Comparison of ENCODE assay signal across 11 cellular contexts in genomic region chr16:52545157-52545543, GRCh38. TPM values are rescaled to one million over a fixed set of nuclear protein-coding genes. Genes with fewer than 3 reads are reported as not detected.
DNase-seq lines count a peak whose midpoint lies in the region; ATAC-seq, FAIRE-seq and TF ChIP-seq lines count a peak whose summit lies in the region.
"Had no signal": no experiment of that assay in that cellular context is flagged by ENCODE, and none has a peak within 500 bp of the region (broad histone marks: within the 10 kb centered on the region; RNA-seq: fewer than 3 reads in every experiment).

No MANE protein-coding gene starts in this region.

- H3K27ac ChIP-seq in lower lobe of right lung (no peak overlapping the region), small intestine (ENCODE audit: low read depth in 1 of 2, low read length in 1 of 2) (peak overlapping the region in 1 of 2 donors; percentile 95)

- no peak for TF ChIP-seq CTCF in astrocyte of the cerebellum (IDR thresholded peaks at IDR 0.05; ENCODE audit: low read depth, low read length, missing control alignments)
- no peak for TF ChIP-seq CTCF in lower lobe of right lung (IDR thresholded peaks at IDR 0.05)

- in situ Hi-C loops in astrocyte of the cerebellum (cut with HindIII; ENCODE audit: low sequenced_read_pairs) = no loop called here

- H3K9me3 ChIP-seq in lower lobe of right lung (no peaks in the 10 kb centered on the region), small intestine (ENCODE audit: control insufficient read depth, low read depth) (no peaks in the 10 kb centered on the region)

- H3K4me1 ChIP-seq in lower lobe of right lung (peaks cover 11% of the 10 kb centered on the region), small intestine (ENCODE audit: control insufficient read depth in 2 of 2, insufficient read depth in 1 of 2, low read depth in 1 of 2, low read length in 1 of 2) (peaks cover 3% of the 10 kb centered on the region in 2 donors)

- H3K36me3 ChIP-seq in lower lobe of right lung = no peaks in the 10 kb centered on the region
- H3K36me3 ChIP-seq in small intestine (ENCODE audit: control insufficient read depth in 2 of 2, insufficient read depth in 2 of 2, low read length in 2 of 2) = no peaks in the 10 kb centered on the region

- peak; percentile 68 for DNase-seq in NCI-H1105 treated with DMSO at 0.1 percent for 48 hours (lab: John Stamatoyannopoulos, UW)
- no peak for DNase-seq in NCI-H1105 (lab: John Stamatoyannopoulos, UW)
- DNase-seq in astrocyte of the cerebellum (ENCODE audit: low read depth) = no peak
- no peak for DNase-seq in lower lobe of right lung
- DNase-seq in small intestine = peak; percentile 33
- DNase-seq in stimulated activated naive CD4-positive, alpha-beta T cell treated with Interleukin-2 at 50 U/mL for 16 hours (lab: John Stamatoyannopoulos, UW) = no peak
- DNase-seq: NCI-H2081, T-helper 9 cell had no signal

- 1 to 5% (median 4%) methylated on average over 15 of the region's 15 CpGs for WGBS in small intestine, 3 donors

- intact Hi-C loops in lower lobe of right lung (cut with DNase I) = no loop called here

- peak overlapping the region; percentile 21 for H3K4me3 ChIP-seq in astrocyte of the cerebellum (ENCODE audit: low read depth, low read length)
- peak overlapping the region; percentile 48 for H3K4me3 ChIP-seq in lower lobe of right lung
- H3K4me3 ChIP-seq in small intestine (ENCODE audit: low read depth in 1 of 2, low read length in 2 of 2) = peak overlapping the region; percentile 68 to 85

- ATAC-seq in lower lobe of right lung (peak; percentile 9 to 61), GM21390 (IDR thresholded peaks at IDR 0.05; ENCODE audit: unreplicated experiment) (no peak), GM21529 (IDR thresholded peaks at IDR 0.05; ENCODE audit: unreplicated experiment) (no peak)

- peaks cover 59% of the 10 kb centered on the region for H3K27me3 ChIP-seq in lower lobe of right lung (ENCODE audit: low read depth)
- peaks cover 0 to 5% of the 10 kb centered on the region in 2 donors for H3K27me3 ChIP-seq in small intestine (ENCODE audit: control insufficient read depth in 2 of 2, insufficient read depth in 2 of 2, low read length in 2 of 2)

- no peak for FAIRE-seq in small intestine (lab: Jason Lieb, UNC)

RNA-seq across cellular contexts. Expression of gene TOX3, which starts 1.8 kb away (rescaled TPM):
- total RNA-seq in lower lobe of right lung = 4.1 TPM
- polyA plus RNA-seq in small intestine = 10 to 100 TPM in 1 of 3 donors, 1 to 10 TPM in 2; 8.9 to 10.5 (median 9.0) TPM
- polyA plus RNA-seq: AG04450 had no signal

Comparison
In these comparisons a context has a peak if more than half of its experiments do, and no peak if none do; other contexts are left out.
1. DNase-seq: peak in NCI-H1105 treated with DMSO at 0.1 percent for 48 hours (single experiment) and small intestine (single experiment); none in NCI-H1105 (single experiment), astrocyte of the cerebellum (single experiment), lower lobe of right lung (single experiment) and stimulated activated naive CD4-positive, alpha-beta T cell treated with Interleukin-2 at 50 U/mL for 16 hours (single experiment).
2. H3K4me3 ChIP-seq: peak in every context shown above with its lines; median percentile 76 in small intestine; 48 in lower lobe of right lung; 21 in astrocyte of the cerebellum.
3. ATAC-seq: peak in lower lobe of right lung (2 of 2); none in GM21390 (single experiment) and GM21529 (single experiment).